In the genomic region with DNA sequence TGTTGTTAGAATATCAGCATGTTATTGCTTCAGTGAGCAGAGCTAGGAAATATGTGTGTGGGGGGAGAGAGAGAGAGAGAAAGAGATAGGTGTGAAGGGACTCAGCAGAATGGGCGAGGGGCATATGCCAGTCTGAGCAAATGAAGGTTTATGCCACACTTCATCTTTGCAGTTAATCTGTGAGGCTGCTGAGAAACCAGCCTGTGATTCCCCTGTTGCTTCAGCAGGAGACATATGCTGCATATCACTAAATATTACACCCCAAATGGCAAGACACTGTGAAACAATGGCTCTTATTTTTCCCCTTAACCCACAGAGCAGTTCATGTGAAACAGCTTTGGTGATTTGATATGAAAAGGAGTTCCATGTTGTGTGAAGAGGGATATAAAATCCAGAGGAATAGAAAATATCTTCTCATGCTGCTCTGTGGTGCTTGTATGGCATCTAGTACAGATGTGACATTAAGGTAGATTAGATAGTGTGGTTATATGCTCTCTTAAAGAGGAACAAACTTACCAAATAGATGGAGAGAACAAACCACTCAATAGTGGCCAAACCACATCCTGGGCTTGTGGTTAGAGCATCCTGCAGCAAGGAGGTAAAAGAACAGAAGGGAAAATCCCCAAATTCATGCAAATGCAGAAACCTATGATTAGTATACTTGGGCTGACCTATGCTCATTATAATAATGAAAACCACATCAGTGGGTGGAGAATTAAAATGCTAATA, we compare ENCODE assay signal across 10 cellular contexts.
DNase-seq lines count a peak whose midpoint lies in the region; ATAC-seq and TF ChIP-seq lines count a peak whose summit lies in the region.
"Had no signal": no experiment of that assay in that cellular context is flagged by ENCODE, and none has a peak within 500 bp of the region (broad histone marks: within the 10 kb centered on the region; RNA-seq: fewer than 3 reads in every experiment).

No MANE protein-coding gene starts in this region.

- no peaks in the 10 kb centered on the region for H3K9me3 ChIP-seq in prostate gland
- H3K9me3 ChIP-seq: adrenal gland had no signal

- no peaks in the 10 kb centered on the region for H3K36me3 ChIP-seq in prostate gland
- H3K36me3 ChIP-seq: adrenal gland had no signal

- intact Hi-C loops in prostate gland (cut with DNase I): no loop called here

- DNase-seq in NCI-H1105 treated with DMSO at 0.1 percent for 48 hours (lab: John Stamatoyannopoulos, UW) (peak; percentile 63), NCI-H1105 (lab: John Stamatoyannopoulos, UW) (no peak), epidermal melanocyte (ENCODE audit: insufficient read length, low spot score) (no peak), prostate gland (ENCODE audit: low spot score) (no peak)
- peak; percentile 36 for DNase-seq in activated CD4-positive, alpha-beta T cell treated with anti-CD3 and anti-CD28 coated beads for 1 hour
- peak; percentile 83 for DNase-seq in stimulated activated naive CD8-positive, alpha-beta T cell treated with anti-CD3 and anti-CD28 coated beads, Interleukin-15, Interleukin-2, amounts not matched to agents 100 U/mL and 50 U/mL, for 24 hours

- 97% methylated on average over 1 of the region's 1 CpG for WGBS in prostate gland

- no peak overlapping the region for H3K4me3 ChIP-seq in prostate gland
- H3K4me3 ChIP-seq: adrenal gland had no signal

- ATAC-seq in HG03460 (IDR thresholded peaks at IDR 0.05; ENCODE audit: unreplicated experiment): peak; percentile 93
- peak; percentile 46 for ATAC-seq in esophagus mucosa
- ATAC-seq in stimulated activated naive CD8-positive, alpha-beta T cell treated with anti-CD3 and anti-CD28 coated beads, Interleukin-15, Interleukin-2, amounts not matched to agents 100 U/mL and 50 U/mL, for 24 hours: peak; percentile 93

- TF ChIP-seq POLR2A in prostate gland (IDR thresholded peaks at IDR 0.05): no peak

- no peaks in the 10 kb centered on the region for H3K4me1 ChIP-seq in prostate gland (replicated peaks)
- H3K4me1 ChIP-seq: adrenal gland had no signal

- no peak overlapping the region for H3K27ac ChIP-seq in prostate gland
- H3K27ac ChIP-seq: 22Rv1, adrenal gland had no signal

- no peaks in the 10 kb centered on the region for H3K27me3 ChIP-seq in prostate gland (replicated peaks; ENCODE audit: insufficient read depth)
- H3K27me3 ChIP-seq: adrenal gland had no signal

- TF ChIP-seq CTCF in prostate gland (IDR thresholded peaks at IDR 0.05): no peak

Comparison
In these comparisons a context has a peak if more than half of its experiments do, and no peak if none do; other contexts are left out.
1. DNase-seq: peak in NCI-H1105 treated with DMSO at 0.1 percent for 48 hours (single experiment), activated CD4-positive, alpha-beta T cell treated with anti-CD3 and anti-CD28 coated beads for 1 hour (single experiment) and stimulated activated naive CD8-positive, alpha-beta T cell treated with anti-CD3 and anti-CD28 coated beads, Interleukin-15, Interleukin-2, amounts not matched to agents 100 U/mL and 50 U/mL, for 24 hours (single experiment); none in NCI-H1105 (single experiment), epidermal melanocyte (single experiment) and prostate gland (single experiment).
2. Peak in every context shown above with its lines, with median percentiles within 50 percentile points of each other: ATAC-seq.